1 cellular context compared by ENCODE assay signal in the genomic region with DNA sequence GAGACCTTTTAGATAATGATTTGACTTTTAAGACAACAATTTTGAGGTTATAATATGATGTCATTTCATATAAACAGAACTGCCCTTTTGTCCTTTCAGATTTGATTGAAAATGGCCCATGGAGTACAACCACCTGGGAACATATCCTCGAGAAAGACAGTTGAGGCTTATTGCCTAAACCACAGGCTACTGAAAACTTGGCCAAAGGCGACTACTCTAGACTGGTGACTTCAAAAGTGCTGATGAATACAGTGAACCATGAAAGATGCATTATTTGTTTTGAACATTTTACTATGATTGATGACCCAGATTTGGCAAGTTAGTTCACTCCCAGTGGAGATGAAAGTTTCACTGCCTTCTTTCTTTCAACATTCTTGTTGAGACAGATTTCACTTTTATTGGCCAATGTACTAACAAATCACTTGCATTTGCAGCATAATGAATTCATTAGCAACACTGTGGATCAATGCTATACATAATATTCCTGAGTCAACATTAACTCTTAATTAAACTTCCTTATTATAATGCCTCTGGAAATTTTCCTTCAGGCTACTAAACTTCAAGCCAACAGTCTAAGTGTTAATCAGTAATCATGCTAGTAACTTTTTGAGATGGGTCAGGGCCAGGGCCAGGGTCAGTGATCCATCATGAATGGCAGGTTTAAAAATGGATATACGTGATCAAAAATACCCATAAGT.
TF ChIP-seq lines count a peak whose summit lies in the region.

No MANE protein-coding gene starts in this region.

TF ChIP-seq in A549, 52 proteins besides CTCF, POLR2A, EP300 and RAD21 (continued from another document):
- peak; percentile 87 for TF ChIP-seq ATOH8 (CRISPR knock-in tag; IDR thresholded peaks at IDR 0.05; ENCODE audit: low read depth)
- TF ChIP-seq HOXB5 (CRISPR knock-in tag; IDR thresholded peaks at IDR 0.05) = peak; percentile 94
- peak; percentile 50 for TF ChIP-seq FOXS1 (CRISPR knock-in tag; IDR thresholded peaks at IDR 0.05)
- TF ChIP-seq MAFK (IDR thresholded peaks at IDR 0.05; ENCODE audit: partially characterized antibody) = peak; percentile 93
- TF ChIP-seq ZC3H11A (IDR thresholded peaks at IDR 0.05) = no peak
- TF ChIP-seq EHMT2 (IDR thresholded peaks at IDR 0.05; ENCODE audit: low read depth) = no peak
- TF ChIP-seq FOSL2 (IDR thresholded peaks at IDR 0.05) = peak; percentile 69
- peak; percentile 74 for TF ChIP-seq FOSL2 (CRISPR knock-in tag; IDR thresholded peaks at IDR 0.05)
- peak; percentile 98 to 99 for TF ChIP-seq JUN (IDR thresholded peaks at IDR 0.05)
- TF ChIP-seq KDM1A (IDR thresholded peaks at IDR 0.05; ENCODE audit: low read depth) = no peak
- no peak for TF ChIP-seq NFE2L2 (conservative IDR thresholded peaks at IDR 0.05; ENCODE audit: low read length)
- peak; percentile 20; the same call in 2 of the 3 replicates for TF ChIP-seq SMC3 (IDR thresholded peaks at IDR 0.05)
- TF ChIP-seq, protein P1, sequence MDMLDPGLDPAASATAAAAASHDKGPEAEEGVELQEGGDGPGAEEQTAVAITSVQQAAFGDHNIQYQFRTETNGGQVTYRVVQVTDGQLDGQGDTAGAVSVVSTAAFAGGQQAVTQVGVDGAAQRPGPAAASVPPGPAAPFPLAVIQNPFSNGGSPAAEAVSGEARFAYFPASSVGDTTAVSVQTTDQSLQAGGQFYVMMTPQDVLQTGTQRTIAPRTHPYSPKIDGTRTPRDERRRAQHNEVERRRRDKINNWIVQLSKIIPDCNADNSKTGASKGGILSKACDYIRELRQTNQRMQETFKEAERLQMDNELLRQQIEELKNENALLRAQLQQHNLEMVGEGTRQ (IDR thresholded peaks at IDR 0.05) = no peak
- TF ChIP-seq ZFP36 (IDR thresholded peaks at IDR 0.05; ENCODE audit: borderline replicate concordance, partially characterized antibody) = peak; percentile 3
- TF ChIP-seq FOSB (CRISPR knock-in tag; IDR thresholded peaks at IDR 0.05) = peak; percentile 65
- TF ChIP-seq HDAC2 (IDR thresholded peaks at IDR 0.05) = no peak
- TF ChIP-seq, protein P2, sequence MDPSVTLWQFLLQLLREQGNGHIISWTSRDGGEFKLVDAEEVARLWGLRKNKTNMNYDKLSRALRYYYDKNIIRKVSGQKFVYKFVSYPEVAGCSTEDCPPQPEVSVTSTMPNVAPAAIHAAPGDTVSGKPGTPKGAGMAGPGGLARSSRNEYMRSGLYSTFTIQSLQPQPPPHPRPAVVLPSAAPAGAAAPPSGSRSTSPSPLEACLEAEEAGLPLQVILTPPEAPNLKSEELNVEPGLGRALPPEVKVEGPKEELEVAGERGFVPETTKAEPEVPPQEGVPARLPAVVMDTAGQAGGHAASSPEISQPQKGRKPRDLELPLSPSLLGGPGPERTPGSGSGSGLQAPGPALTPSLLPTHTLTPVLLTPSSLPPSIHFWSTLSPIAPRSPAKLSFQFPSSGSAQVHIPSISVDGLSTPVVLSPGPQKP (IDR thresholded peaks at IDR 0.05; ENCODE audit: low read depth, low read length) = no peak
- TF ChIP-seq RARB (CRISPR knock-in tag; IDR thresholded peaks at IDR 0.05) = peak; percentile 84
- TF ChIP-seq EHF (CRISPR knock-in tag; IDR thresholded peaks at IDR 0.05) = peak; percentile 9; the same call in 1 of the 2 replicates
- no peak for TF ChIP-seq RNF2 (IDR thresholded peaks at IDR 0.05; ENCODE audit: borderline replicate concordance, low read depth)
- peak; percentile 94 to 98 for TF ChIP-seq CEBPB (IDR thresholded peaks at IDR 0.05)
- no peak for TF ChIP-seq ZSCAN20 (CRISPR knock-in tag; IDR thresholded peaks at IDR 0.05)
- TF ChIP-seq, protein P3, sequence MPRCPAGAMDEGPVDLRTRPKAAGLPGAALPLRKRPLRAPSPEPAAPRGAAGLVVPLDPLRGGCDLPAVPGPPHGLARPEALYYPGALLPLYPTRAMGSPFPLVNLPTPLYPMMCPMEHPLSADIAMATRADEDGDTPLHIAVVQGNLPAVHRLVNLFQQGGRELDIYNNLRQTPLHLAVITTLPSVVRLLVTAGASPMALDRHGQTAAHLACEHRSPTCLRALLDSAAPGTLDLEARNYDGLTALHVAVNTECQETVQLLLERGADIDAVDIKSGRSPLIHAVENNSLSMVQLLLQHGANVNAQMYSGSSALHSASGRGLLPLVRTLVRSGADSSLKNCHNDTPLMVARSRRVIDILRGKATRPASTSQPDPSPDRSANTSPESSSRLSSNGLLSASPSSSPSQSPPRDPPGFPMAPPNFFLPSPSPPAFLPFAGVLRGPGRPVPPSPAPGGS (IDR thresholded peaks at IDR 0.05) = peak; percentile 95
TF ChIP-seq in A549: peak in this region for 22.
